9 cellular contexts compared by ENCODE assay signal in genomic region chr7:43650457-43651052, GRCh38.
A peak's percentile ranks its signal among the peaks of the same experiment; 100 is the strongest.
DNase-seq lines count a peak whose midpoint lies in the region; ATAC-seq, FAIRE-seq and TF ChIP-seq lines count a peak whose summit lies in the region.
"Had no signal": no experiment of that assay in that cellular context is flagged by ENCODE, and none has a peak within 500 bp of the region (broad histone marks: within the 10 kb centered on the region; RNA-seq: fewer than 3 reads in every experiment).

No MANE protein-coding gene starts in this region.

- TF ChIP-seq CTCF in fibroblast of lung (conservative IDR thresholded peaks at IDR 0.05 in 1 of 2, IDR thresholded peaks at IDR 0.05 in 1 of 2; ENCODE audit: low read depth in 1 of 2, low read length in 2 of 2) (no peak), foreskin keratinocyte (conservative IDR thresholded peaks at IDR 0.05) (no peak)

- DNase-seq in GM19239 (ENCODE audit: insufficient read length, low spot score) (no peak), fibroblast of lung (ENCODE audit: low read depth in 2 of 2) (peak; percentile 60 to 86), D341Med (ENCODE audit: low spot score) (no peak), foreskin keratinocyte (no peak)
- DNase-seq in stimulated activated effector memory CD8-positive, alpha-beta T cell treated with anti-CD3 and anti-CD28 coated beads, Interleukin-12 subunit alpha, Interleukin-12 subunit beta, amount 100 ng/mL, for 72 hours (ENCODE audit: low spot score in 2 of 2): no peak
- DNase-seq: NCI-H1436 treated with DMSO at 0.1 percent for 48 hours had no signal

- H3K36me3 ChIP-seq in fibroblast of lung (ENCODE audit: control insufficient read depth, insufficient read depth, low read length): no peaks in the 10 kb centered on the region

- H3K27ac Mint-ChIP-seq in T-helper 1 cell treated with Interleukin-12 subunit alpha and Interleukin-12 subunit beta and Interleukin-4 antibody, amounts not matched to agents 30 μg/mL and 1 μg/mL, for 36 hours: peak overlapping the region; percentile 84
- peak overlapping the region; percentile 24 for H3K27ac Mint-ChIP-seq in stimulated activated effector memory CD8-positive, alpha-beta T cell treated with anti-CD3 and anti-CD28 coated beads, Interleukin-12 subunit alpha, Interleukin-12 subunit beta, amount 100 ng/mL, for 72 hours

- H3K4me1 ChIP-seq in fibroblast of lung (ENCODE audit: control insufficient read depth, extremely low read depth, insufficient read depth, low read length) (peaks cover 56% of the 10 kb centered on the region), foreskin keratinocyte (peaks cover 38% of the 10 kb centered on the region)

- no peak overlapping the region for H2AFZ ChIP-seq in fibroblast of lung (ENCODE audit: low read length)

- H3K27me3 ChIP-seq in fibroblast of lung (ENCODE audit: control insufficient read depth, insufficient read depth, low read length): no peaks in the 10 kb centered on the region
- H3K27me3 ChIP-seq in foreskin keratinocyte: no peaks in the 10 kb centered on the region

- peak overlapping the region; percentile 70 for H3K4me2 ChIP-seq in fibroblast of lung (ENCODE audit: extremely low read depth, insufficient read depth, low read length)

- peak overlapping the region; percentile 99 for H3K27ac ChIP-seq in fibroblast of lung (ENCODE audit: insufficient read depth, low read length)
- H3K27ac ChIP-seq in foreskin keratinocyte: no peak overlapping the region

- H3K4me3 Mint-ChIP-seq in T-helper 1 cell treated with Interleukin-12 subunit alpha and Interleukin-12 subunit beta and Interleukin-4 antibody, amounts not matched to agents 30 μg/mL and 1 μg/mL, for 36 hours: peak overlapping the region; percentile 73
- peak overlapping the region; percentile 57 for H3K4me3 Mint-ChIP-seq in stimulated activated effector memory CD8-positive, alpha-beta T cell treated with anti-CD3 and anti-CD28 coated beads, Interleukin-12 subunit alpha, Interleukin-12 subunit beta, amount 100 ng/mL, for 72 hours

- peak; percentile 76 for FAIRE-seq in GM19239 (lab: Jason Lieb, UNC)

- no peak for ATAC-seq in stimulated activated effector memory CD8-positive, alpha-beta T cell treated with anti-CD3 and anti-CD28 coated beads, Interleukin-12 subunit alpha, Interleukin-12 subunit beta, amount 100 ng/mL, for 72 hours
- ATAC-seq in HG02759 (IDR thresholded peaks at IDR 0.05; ENCODE audit: unreplicated experiment): no peak
- ATAC-seq in HG03432 (IDR thresholded peaks at IDR 0.05; ENCODE audit: unreplicated experiment): no peak
- no peak for ATAC-seq in foreskin keratinocyte

- no peaks in the 10 kb centered on the region for H3K9me3 ChIP-seq in fibroblast of lung (ENCODE audit: control insufficient read depth, insufficient read depth, low read depth, low read length)

- H3K4me1 Mint-ChIP-seq in T-helper 1 cell treated with Interleukin-12 subunit alpha and Interleukin-12 subunit beta and Interleukin-4 antibody, amounts not matched to agents 30 μg/mL and 1 μg/mL, for 36 hours (ENCODE audit: low read depth): peaks cover 77% of the 10 kb centered on the region
- peaks cover 82% of the 10 kb centered on the region for H3K4me1 Mint-ChIP-seq in stimulated activated effector memory CD8-positive, alpha-beta T cell treated with anti-CD3 and anti-CD28 coated beads, Interleukin-12 subunit alpha, Interleukin-12 subunit beta, amount 100 ng/mL, for 72 hours

- H3K36me3 Mint-ChIP-seq in T-helper 1 cell treated with Interleukin-12 subunit alpha and Interleukin-12 subunit beta and Interleukin-4 antibody, amounts not matched to agents 30 μg/mL and 1 μg/mL, for 36 hours (ENCODE audit: low read depth): peaks cover 27% of the 10 kb centered on the region
- peaks cover 30% of the 10 kb centered on the region for H3K36me3 Mint-ChIP-seq in stimulated activated effector memory CD8-positive, alpha-beta T cell treated with anti-CD3 and anti-CD28 coated beads, Interleukin-12 subunit alpha, Interleukin-12 subunit beta, amount 100 ng/mL, for 72 hours

- H3K9ac ChIP-seq in fibroblast of lung (ENCODE audit: insufficient read depth, low read length): no peak overlapping the region

- H3K9me3 Mint-ChIP-seq in T-helper 1 cell treated with Interleukin-12 subunit alpha and Interleukin-12 subunit beta and Interleukin-4 antibody, amounts not matched to agents 30 μg/mL and 1 μg/mL, for 36 hours: peaks cover 5% of the 10 kb centered on the region
- H3K9me3 Mint-ChIP-seq in stimulated activated effector memory CD8-positive, alpha-beta T cell treated with anti-CD3 and anti-CD28 coated beads, Interleukin-12 subunit alpha, Interleukin-12 subunit beta, amount 100 ng/mL, for 72 hours: no peaks in the 10 kb centered on the region

- no peaks in the 10 kb centered on the region for H4K20me1 ChIP-seq in fibroblast of lung (ENCODE audit: control insufficient read depth, extremely low read depth, insufficient read depth, low read length)

- H3K27me3 Mint-ChIP-seq in T-helper 1 cell treated with Interleukin-12 subunit alpha and Interleukin-12 subunit beta and Interleukin-4 antibody, amounts not matched to agents 30 μg/mL and 1 μg/mL, for 36 hours (ENCODE audit: low read depth): no peaks in the 10 kb centered on the region

- peaks cover 2% of the 10 kb centered on the region for H3K79me2 ChIP-seq in fibroblast of lung (ENCODE audit: control insufficient read depth, insufficient read depth, low read length)

- no peak overlapping the region for H3K4me3 ChIP-seq in fibroblast of lung (replicated peaks in 1 of 4; ENCODE audit: control extremely low read depth in 1 of 4, insufficient read depth in 1 of 4, low read depth in 3 of 4, low read length in 4 of 4)

Comparison
In these comparisons a context has a peak if more than half of its experiments do, and no peak if none do; other contexts are left out.
1. DNase-seq: peak in fibroblast of lung (2 of 2); none in GM19239 (single experiment), stimulated activated effector memory CD8-positive, alpha-beta T cell treated with anti-CD3 and anti-CD28 coated beads, Interleukin-12 subunit alpha, Interleukin-12 subunit beta, amount 100 ng/mL, for 72 hours (0 of 2), D341Med (single experiment) and foreskin keratinocyte (0 of 2).